ENCODE assay signal across 15 cellular contexts in the genomic region with DNA sequence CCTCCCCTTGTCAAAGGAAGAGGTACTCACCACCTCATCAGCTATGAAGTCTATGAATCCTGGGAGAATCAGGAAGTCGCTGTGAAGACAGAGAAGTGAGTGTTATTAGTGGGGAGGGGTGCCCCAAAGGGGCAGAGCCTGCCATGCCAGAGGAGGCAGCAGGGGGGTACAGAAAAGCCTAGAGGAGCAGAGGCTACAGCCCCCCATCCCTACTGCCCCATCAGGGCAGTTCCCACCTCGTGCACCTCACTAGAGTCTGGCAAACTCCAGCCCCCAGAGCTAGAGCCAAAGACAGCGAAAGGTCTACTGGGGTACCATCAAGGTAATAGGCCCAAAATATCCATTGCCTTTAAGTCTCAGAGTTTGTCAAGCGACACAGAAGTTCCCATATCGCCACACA. TPM values are rescaled to one million over a fixed set of nuclear protein-coding genes. Genes with fewer than 3 reads are reported as not detected.
DNase-seq lines count a peak whose midpoint lies in the region; FAIRE-seq and TF ChIP-seq lines count a peak whose summit lies in the region.
"Had no signal": no experiment of that assay in that cellular context is flagged by ENCODE, and none has a peak within 500 bp of the region (broad histone marks: within the 10 kb centered on the region; RNA-seq: fewer than 3 reads in every experiment).

No MANE protein-coding gene starts in this region.

- no peak overlapping the region for H3K4me3 ChIP-seq in CD8-positive, alpha-beta memory T cell (ENCODE audit: low read length)
- H3K4me3 ChIP-seq in Loucy (ENCODE audit: low read length, poor library complexity, severe bottlenecking) = peak overlapping the region; percentile 72
- peak overlapping the region; percentile 73 for H3K4me3 ChIP-seq in astrocyte (ENCODE audit: insufficient read depth, low read depth, low read length)
- peak overlapping the region; percentile 95 for H3K4me3 ChIP-seq in neural cell (ENCODE audit: low read length)
- H3K4me3 ChIP-seq in ovary = no peak overlapping the region
- H3K4me3 ChIP-seq: lung had no signal

- POLR2A ChIA-PET in CD8-positive, alpha-beta memory T cell (lab: Charles Lee) = no interaction called here

- H3F3A ChIP-seq in Loucy (ENCODE audit: low read depth) (peaks cover 6% of the 10 kb centered on the region; the same call in 1 of the 2 replicates), neural cell (ENCODE audit: insufficient read depth, low read length, poor library complexity, severe bottlenecking) (peaks cover 3% of the 10 kb centered on the region)

- TF ChIP-seq POLR2A in ovary (IDR thresholded peaks at IDR 0.05) = no peak

- no peak for TF ChIP-seq RAD21 in neural cell (conservative IDR thresholded peaks at IDR 0.05)

- FAIRE-seq in astrocyte (lab: Jason Lieb, UNC) = no peak
- FAIRE-seq: TTC549 had no signal

- peaks cover 26 to 44% (median 43%) of the 10 kb centered on the region in 3 donors for H3K4me1 Mint-ChIP-seq in CD8-positive, alpha-beta memory T cell
- peaks cover 7% of the 10 kb centered on the region for H3K4me1 Mint-ChIP-seq in astrocyte (ENCODE audit: low read depth, unreplicated experiment)

- no peaks in the 10 kb centered on the region for H3K9me3 Mint-ChIP-seq in CD8-positive, alpha-beta memory T cell
- no peaks in the 10 kb centered on the region for H3K9me3 Mint-ChIP-seq in astrocyte (ENCODE audit: unreplicated experiment)

- H3K4me3 Mint-ChIP-seq in CD8-positive, alpha-beta memory T cell = peak overlapping the region in 5 of 7 donors; percentile 49 to 93 (median 86)
- H3K4me3 Mint-ChIP-seq in astrocyte (ENCODE audit: unreplicated experiment) = peak overlapping the region; percentile 82

- peaks cover 35% of the 10 kb centered on the region for H3K79me2 ChIP-seq in Loucy (ENCODE audit: insufficient read depth, low read length)
- H3K79me2 ChIP-seq in astrocyte (ENCODE audit: insufficient read depth, low read length) = peaks cover 27% of the 10 kb centered on the region
- H3K79me2 ChIP-seq in neural cell (replicated peaks; ENCODE audit: insufficient read depth, low read length) = peaks cover 6% of the 10 kb centered on the region

- H2AFZ ChIP-seq in Loucy (ENCODE audit: low read length) (no peak overlapping the region), astrocyte (ENCODE audit: low read depth, low read length) (no peak overlapping the region), neural cell (ENCODE audit: low read depth, low read length) (no peak overlapping the region)

- H3K36me3 ChIP-seq in CD8-positive, alpha-beta memory T cell (ENCODE audit: insufficient read depth, low read length) = peaks cover 8% of the 10 kb centered on the region
- H3K36me3 ChIP-seq in Loucy (ENCODE audit: insufficient read depth, low read length) = peaks cover 9% of the 10 kb centered on the region; the same call in 1 of the 2 replicates
- H3K36me3 ChIP-seq in astrocyte (ENCODE audit: insufficient read depth, low read length) = peaks cover 9% of the 10 kb centered on the region
- H3K36me3 ChIP-seq in neural cell (ENCODE audit: insufficient read depth, low read length) = no peaks in the 10 kb centered on the region
- H3K36me3 ChIP-seq in ovary = no peaks in the 10 kb centered on the region

- peaks cover 32% of the 10 kb centered on the region for H3K4me1 ChIP-seq in CD8-positive, alpha-beta memory T cell (ENCODE audit: insufficient read depth, low read length)
- peaks cover 34% of the 10 kb centered on the region for H3K4me1 ChIP-seq in Loucy (ENCODE audit: insufficient read depth, low read length, poor library complexity, severe bottlenecking)
- peaks cover 15% of the 10 kb centered on the region for H3K4me1 ChIP-seq in astrocyte (ENCODE audit: insufficient read depth, low read length)
- peaks cover 6% of the 10 kb centered on the region for H3K4me1 ChIP-seq in ovary (ENCODE audit: insufficient read depth)

- H3K9ac ChIP-seq in Loucy (ENCODE audit: low read depth, low read length, poor library complexity, severe bottlenecking) (peak overlapping the region; percentile 79), astrocyte (ENCODE audit: low read length) (peak overlapping the region; percentile 81), neural cell (ENCODE audit: low read length) (no peak overlapping the region)

- H4K20me1 ChIP-seq in Loucy (ENCODE audit: insufficient read depth, low read length, poor library complexity, severe bottlenecking) (peaks cover 14% of the 10 kb centered on the region), astrocyte (ENCODE audit: insufficient read depth, low read length) (peaks cover 62% of the 10 kb centered on the region), neural cell (ENCODE audit: insufficient read depth) (no peaks in the 10 kb centered on the region)

- TF ChIP-seq EP300 in neural cell (conservative IDR thresholded peaks at IDR 0.05; ENCODE audit: poor library complexity, severe bottlenecking) (no peak), ovary (IDR thresholded peaks at IDR 0.05) (no peak)

- intact Hi-C loops in ovary (cut with DNase I) = loop anchor here in 1 of 4 donors (10.0 kb wide), 1 partner anchor 51 kb away; the partner anchor contains the start of gene HILPDA

- TF ChIP-seq CTCF in Loucy (conservative IDR thresholded peaks at IDR 0.05; ENCODE audit: low read length) (no peak), astrocyte (IDR thresholded peaks at IDR 0.05; ENCODE audit: insufficient read depth, low read depth, low read length) (no peak), neural cell (IDR thresholded peaks at IDR 0.05; ENCODE audit: poor library complexity, severe bottlenecking) (no peak), ovary (IDR thresholded peaks at IDR 0.05) (no peak)

- no peaks in the 10 kb centered on the region for H3K27me3 ChIP-seq in CD8-positive, alpha-beta memory T cell (ENCODE audit: insufficient read depth, low read length, poor library complexity, severe bottlenecking)
- no peaks in the 10 kb centered on the region for H3K27me3 ChIP-seq in Loucy (ENCODE audit: insufficient read depth, low read length, poor library complexity, severe bottlenecking)
- no peaks in the 10 kb centered on the region for H3K27me3 ChIP-seq in astrocyte (ENCODE audit: insufficient read depth, low read length)
- H3K27me3 ChIP-seq in neural cell (ENCODE audit: insufficient read depth, low read depth, low read length) = peaks cover 15% of the 10 kb centered on the region
- H3K27me3 ChIP-seq in ovary = no peaks in the 10 kb centered on the region

- H3K9me3 ChIP-seq in CD8-positive, alpha-beta memory T cell (ENCODE audit: low read length) = no peaks in the 10 kb centered on the region
- H3K9me3 ChIP-seq in Loucy (ENCODE audit: insufficient read depth, low read depth, low read length) (no peaks in the 10 kb centered on the region), astrocyte (ENCODE audit: insufficient read depth, low read depth, low read length) (no peaks in the 10 kb centered on the region), neural cell (ENCODE audit: low read length) (no peaks in the 10 kb centered on the region), ovary (no peaks in the 10 kb centered on the region)

- no peak for DNase-seq in CD8-positive, alpha-beta memory T cell
- DNase-seq in astrocyte (ENCODE audit: low read depth) = no peak
- no peak for DNase-seq in NCI-H526 treated with DMSO at 0.1 percent for 48 hours (lab: John Stamatoyannopoulos, UW)
- no peak for DNase-seq in ovary
- DNase-seq in mucosa of gallbladder (ENCODE audit: low spot score) = no peak
- DNase-seq: DMS153; NCI-H2171; stimulated activated CD4-positive, alpha-beta T cell treated with anti-CD3 and anti-CD28 coated beads, Interleukin-4, amount 100 ng/mL, for 1 hour had no signal

- no peak overlapping the region for H3K27ac ChIP-seq in CD8-positive, alpha-beta memory T cell (ENCODE audit: low read depth, low read length)
- no peak overlapping the region for H3K27ac ChIP-seq in astrocyte (ENCODE audit: low read depth, low read length)
- no peak overlapping the region for H3K27ac ChIP-seq in neural cell (ENCODE audit: low read length)
- no peak overlapping the region for H3K27ac ChIP-seq in ovary
- H3K27ac ChIP-seq: epithelial cell of prostate had no signal

- H3K9me2 ChIP-seq in Loucy (replicated peaks; ENCODE audit: low read depth, low read length) (no peaks in the 10 kb centered on the region), neural cell (ENCODE audit: insufficient read depth, low read length) (no peaks in the 10 kb centered on the region)

- 86 to 91% (median 90%) methylated on average over 5 of the region's 5 CpGs for WGBS in ovary, 3 donors

- H3K36me3 Mint-ChIP-seq in CD8-positive, alpha-beta memory T cell = peaks cover 0 to 35% (median 2%) of the 10 kb centered on the region in 3 donors
- H3K36me3 Mint-ChIP-seq in astrocyte (ENCODE audit: low read depth, unreplicated experiment) = peaks cover 3% of the 10 kb centered on the region

- peak overlapping the region in 4 of 8 donors; percentile 19 to 78 (median 65) for H3K27ac Mint-ChIP-seq in CD8-positive, alpha-beta memory T cell
- no peak overlapping the region for H3K27ac Mint-ChIP-seq in astrocyte (ENCODE audit: unreplicated experiment)

- H3K4me2 ChIP-seq in Loucy (ENCODE audit: low read depth, low read length, poor library complexity, severe bottlenecking) = peak overlapping the region; percentile 69
- peak overlapping the region; percentile 89 for H3K4me2 ChIP-seq in astrocyte (ENCODE audit: low read length)
- H3K4me2 ChIP-seq in neural cell (ENCODE audit: low read length) = no peak overlapping the region

- no peaks in the 10 kb centered on the region for H3K27me3 Mint-ChIP-seq in CD8-positive, alpha-beta memory T cell
- peaks cover 33% of the 10 kb centered on the region for H3K27me3 Mint-ChIP-seq in astrocyte (ENCODE audit: low read depth, unreplicated experiment)

- CTCF ChIA-PET in CD8-positive, alpha-beta memory T cell (lab: Charles Lee) = interaction anchor here (0.9 to 10.4 kb wide), 5 partner anchors 14 to 56 kb away, joined by 3 to 136 read pairs (median 5); no protein-coding TSS in a partner anchor

RNA-seq across cellular contexts. Expression of gene IMPDH1, which starts 6.1 kb away (rescaled TPM):
- total RNA-seq in CD8-positive, alpha-beta memory T cell = 10 to 100 TPM; 69.1 to 70.4 TPM
- polyA plus RNA-seq in CD8-positive, alpha-beta memory T cell = 48.3 TPM
- total RNA-seq in astrocyte (43.9 and 44.7 TPM in 2 replicates), ovary (10 to 100 TPM; 10.3 to 66.9 (median 41.4) TPM), mucosa of gallbladder (18.6 TPM)
- polyA plus RNA-seq in neural cell (49.5 and 49.7 TPM in 2 replicates), ovary (10 to 100 TPM; 16.5 to 23.3 TPM)
- 37.3 and 38.7 TPM in 2 replicates for polyA minus RNA-seq in neural cell

RNA-seq across cellular contexts. Expression of gene PRRT4, which starts 42.2 kb away (rescaled TPM):
- total RNA-seq in CD8-positive, alpha-beta memory T cell = under 1 TPM; 0.22 to 0.35 TPM
- polyA plus RNA-seq in CD8-positive, alpha-beta memory T cell = 0.09 TPM
- total RNA-seq in astrocyte (0.62 and 0.93 TPM in 2 replicates), ovary (1 to 10 TPM in 3 of 7 donors, under 1 TPM in 4; 0.11 to 1.1 (median 0.74) TPM), mucosa of gallbladder (0.63 TPM)
- polyA plus RNA-seq in neural cell (32.5 and 34.4 TPM in 2 replicates), ovary (1 to 10 TPM in 1 of 2 donors, under 1 TPM in 1; 0.17 to 1.2 TPM)
- 17.2 and 22.4 TPM in 2 replicates for polyA minus RNA-seq in neural cell
- total RNA-seq: M059J, renal cortical epithelial cell had no signal

RNA-seq across cellular contexts. Expression of gene HILPDA, which starts 52.0 kb away (rescaled TPM):
- 10 to 100 TPM; 16.7 to 17.5 TPM for total RNA-seq in CD8-positive, alpha-beta memory T cell
- 2.5 TPM for polyA plus RNA-seq in CD8-positive, alpha-beta memory T cell
- total RNA-seq in astrocyte (12.4 TPM in 2 replicates), ovary (10 to 100 TPM; 10.2 to 69.7 (median 32.9) TPM), mucosa of gallbladder (7.4 TPM)
- polyA plus RNA-seq in neural cell (16.6 and 26.0 TPM in 2 replicates), ovary (10 to 100 TPM; 18.7 to 39.0 TPM)
- polyA minus RNA-seq in neural cell = 26.4 and 27.3 TPM in 2 replicates

RNA-seq across cellular contexts. Expression of gene RBM28, which starts 60.0 kb away (rescaled TPM):
- total RNA-seq in CD8-positive, alpha-beta memory T cell = 10 to 100 TPM; 77.7 to 77.8 TPM
- 10.0 TPM for polyA plus RNA-seq in CD8-positive, alpha-beta memory T cell
- total RNA-seq in astrocyte (37.3 and 40.2 TPM in 2 replicates), ovary (10 to 100 TPM; 18.5 to 50.8 (median 35.1) TPM), mucosa of gallbladder (23.5 TPM)
- polyA plus RNA-seq in neural cell (18.9 and 33.8 TPM in 2 replicates), ovary (10 to 100 TPM; 13.6 to 28.7 TPM)
- polyA minus RNA-seq in neural cell = 30.7 and 35.9 TPM in 2 replicates

Comparison
In these comparisons a context has a peak if more than half of its experiments do, and no peak if none do; other contexts are left out.
1. H3K4me3 ChIP-seq: peak in Loucy (single experiment), astrocyte (single experiment) and neural cell (single experiment); none in CD8-positive, alpha-beta memory T cell (single experiment) and ovary (single experiment).